Comparison of ENCODE assay signal across 1 cellular context in the genomic region with DNA sequence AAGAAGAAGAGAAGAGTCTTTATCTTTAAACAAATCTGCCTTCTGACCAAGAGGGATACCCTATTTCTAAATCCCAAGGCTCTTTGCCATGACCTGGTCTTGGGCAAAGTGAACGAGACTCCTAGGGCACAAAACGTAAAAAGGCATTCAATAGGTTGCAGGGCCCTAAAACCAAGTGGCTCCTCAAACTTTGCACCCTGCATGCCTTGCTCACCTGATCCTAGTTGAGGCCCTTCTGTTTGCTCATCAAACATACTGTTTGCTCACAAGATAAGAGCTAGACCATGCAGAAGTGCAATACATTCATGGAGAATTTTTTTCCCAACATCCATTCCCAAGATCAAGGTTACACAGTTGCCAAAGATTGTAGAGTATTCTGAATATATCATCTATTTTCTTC.
A peak's percentile ranks its signal among the peaks of the same experiment; 100 is the strongest.
TF ChIP-seq lines count a peak whose summit lies in the region.

No MANE protein-coding gene starts in this region.

TF ChIP-seq in HepG2, 621 proteins besides CTCF, POLR2A, EP300 and RAD21 (continued from another document and continues in another):
- TF ChIP-seq, protein P1, sequence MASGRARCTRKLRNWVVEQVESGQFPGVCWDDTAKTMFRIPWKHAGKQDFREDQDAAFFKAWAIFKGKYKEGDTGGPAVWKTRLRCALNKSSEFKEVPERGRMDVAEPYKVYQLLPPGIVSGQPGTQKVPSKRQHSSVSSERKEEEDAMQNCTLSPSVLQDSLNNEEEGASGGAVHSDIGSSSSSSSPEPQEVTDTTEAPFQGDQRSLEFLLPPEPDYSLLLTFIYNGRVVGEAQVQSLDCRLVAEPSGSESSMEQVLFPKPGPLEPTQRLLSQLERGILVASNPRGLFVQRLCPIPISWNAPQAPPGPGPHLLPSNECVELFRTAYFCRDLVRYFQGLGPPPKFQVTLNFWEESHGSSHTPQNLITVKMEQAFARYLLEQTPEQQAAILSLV (CRISPR knock-in tag; IDR thresholded peaks at IDR 0.05; ENCODE audit: borderline replicate concordance): no peak
- TF ChIP-seq, protein P2, sequence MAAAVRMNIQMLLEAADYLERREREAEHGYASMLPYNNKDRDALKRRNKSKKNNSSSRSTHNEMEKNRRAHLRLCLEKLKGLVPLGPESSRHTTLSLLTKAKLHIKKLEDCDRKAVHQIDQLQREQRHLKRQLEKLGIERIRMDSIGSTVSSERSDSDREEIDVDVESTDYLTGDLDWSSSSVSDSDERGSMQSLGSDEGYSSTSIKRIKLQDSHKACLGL (CRISPR knock-in tag; IDR thresholded peaks at IDR 0.05): no peak
- TF ChIP-seq, protein P3, sequence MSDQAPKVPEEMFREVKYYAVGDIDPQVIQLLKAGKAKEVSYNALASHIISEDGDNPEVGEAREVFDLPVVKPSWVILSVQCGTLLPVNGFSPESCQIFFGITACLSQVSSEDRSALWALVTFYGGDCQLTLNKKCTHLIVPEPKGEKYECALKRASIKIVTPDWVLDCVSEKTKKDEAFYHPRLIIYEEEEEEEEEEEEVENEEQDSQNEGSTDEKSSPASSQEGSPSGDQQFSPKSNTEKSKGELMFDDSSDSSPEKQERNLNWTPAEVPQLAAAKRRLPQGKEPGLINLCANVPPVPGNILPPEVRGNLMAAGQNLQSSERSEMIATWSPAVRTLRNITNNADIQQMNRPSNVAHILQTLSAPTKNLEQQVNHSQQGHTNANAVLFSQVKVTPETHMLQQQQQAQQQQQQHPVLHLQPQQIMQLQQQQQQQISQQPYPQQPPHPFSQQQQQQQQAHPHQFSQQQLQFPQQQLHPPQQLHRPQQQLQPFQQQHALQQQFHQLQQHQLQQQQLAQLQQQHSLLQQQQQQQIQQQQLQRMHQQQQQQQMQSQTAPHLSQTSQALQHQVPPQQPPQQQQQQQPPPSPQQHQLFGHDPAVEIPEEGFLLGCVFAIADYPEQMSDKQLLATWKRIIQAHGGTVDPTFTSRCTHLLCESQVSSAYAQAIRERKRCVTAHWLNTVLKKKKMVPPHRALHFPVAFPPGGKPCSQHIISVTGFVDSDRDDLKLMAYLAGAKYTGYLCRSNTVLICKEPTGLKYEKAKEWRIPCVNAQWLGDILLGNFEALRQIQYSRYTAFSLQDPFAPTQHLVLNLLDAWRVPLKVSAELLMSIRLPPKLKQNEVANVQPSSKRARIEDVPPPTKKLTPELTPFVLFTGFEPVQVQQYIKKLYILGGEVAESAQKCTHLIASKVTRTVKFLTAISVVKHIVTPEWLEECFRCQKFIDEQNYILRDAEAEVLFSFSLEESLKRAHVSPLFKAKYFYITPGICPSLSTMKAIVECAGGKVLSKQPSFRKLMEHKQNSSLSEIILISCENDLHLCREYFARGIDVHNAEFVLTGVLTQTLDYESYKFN (CRISPR knock-in tag; conservative IDR thresholded peaks at IDR 0.05): peak; percentile 100
- TF ChIP-seq NFRKB (IDR thresholded peaks at IDR 0.05): no peak
- TF ChIP-seq ZNF766 (CRISPR knock-in tag; IDR thresholded peaks at IDR 0.05; ENCODE audit: borderline replicate concordance): no peak
- TF ChIP-seq, protein P4, sequence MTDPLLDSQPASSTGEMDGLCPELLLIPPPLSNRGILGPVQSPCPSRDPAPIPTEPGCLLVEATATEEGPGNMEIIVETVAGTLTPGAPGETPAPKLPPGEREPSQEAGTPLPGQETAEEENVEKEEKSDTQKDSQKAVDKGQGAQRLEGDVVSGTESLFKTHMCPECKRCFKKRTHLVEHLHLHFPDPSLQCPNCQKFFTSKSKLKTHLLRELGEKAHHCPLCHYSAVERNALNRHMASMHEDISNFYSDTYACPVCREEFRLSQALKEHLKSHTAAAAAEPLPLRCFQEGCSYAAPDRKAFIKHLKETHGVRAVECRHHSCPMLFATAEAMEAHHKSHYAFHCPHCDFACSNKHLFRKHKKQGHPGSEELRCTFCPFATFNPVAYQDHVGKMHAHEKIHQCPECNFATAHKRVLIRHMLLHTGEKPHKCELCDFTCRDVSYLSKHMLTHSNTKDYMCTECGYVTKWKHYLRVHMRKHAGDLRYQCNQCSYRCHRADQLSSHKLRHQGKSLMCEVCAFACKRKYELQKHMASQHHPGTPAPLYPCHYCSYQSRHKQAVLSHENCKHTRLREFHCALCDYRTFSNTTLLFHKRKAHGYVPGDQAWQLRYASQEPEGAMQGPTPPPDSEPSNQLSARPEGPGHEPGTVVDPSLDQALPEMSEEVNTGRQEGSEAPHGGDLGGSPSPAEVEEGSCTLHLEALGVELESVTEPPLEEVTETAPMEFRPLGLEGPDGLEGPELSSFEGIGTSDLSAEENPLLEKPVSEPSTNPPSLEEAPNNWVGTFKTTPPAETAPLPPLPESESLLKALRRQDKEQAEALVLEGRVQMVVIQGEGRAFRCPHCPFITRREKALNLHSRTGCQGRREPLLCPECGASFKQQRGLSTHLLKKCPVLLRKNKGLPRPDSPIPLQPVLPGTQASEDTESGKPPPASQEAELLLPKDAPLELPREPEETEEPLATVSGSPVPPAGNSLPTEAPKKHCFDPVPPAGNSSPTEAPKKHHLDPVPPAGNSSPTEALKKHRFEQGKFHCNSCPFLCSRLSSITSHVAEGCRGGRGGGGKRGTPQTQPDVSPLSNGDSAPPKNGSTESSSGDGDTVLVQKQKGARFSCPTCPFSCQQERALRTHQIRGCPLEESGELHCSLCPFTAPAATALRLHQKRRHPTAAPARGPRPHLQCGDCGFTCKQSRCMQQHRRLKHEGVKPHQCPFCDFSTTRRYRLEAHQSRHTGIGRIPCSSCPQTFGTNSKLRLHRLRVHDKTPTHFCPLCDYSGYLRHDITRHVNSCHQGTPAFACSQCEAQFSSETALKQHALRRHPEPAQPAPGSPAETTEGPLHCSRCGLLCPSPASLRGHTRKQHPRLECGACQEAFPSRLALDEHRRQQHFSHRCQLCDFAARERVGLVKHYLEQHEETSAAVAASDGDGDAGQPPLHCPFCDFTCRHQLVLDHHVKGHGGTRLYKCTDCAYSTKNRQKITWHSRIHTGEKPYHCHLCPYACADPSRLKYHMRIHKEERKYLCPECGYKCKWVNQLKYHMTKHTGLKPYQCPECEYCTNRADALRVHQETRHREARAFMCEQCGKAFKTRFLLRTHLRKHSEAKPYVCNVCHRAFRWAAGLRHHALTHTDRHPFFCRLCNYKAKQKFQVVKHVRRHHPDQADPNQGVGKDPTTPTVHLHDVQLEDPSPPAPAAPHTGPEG (CRISPR knock-in tag; IDR thresholded peaks at IDR 0.05): no peak
- no peak for TF ChIP-seq MAZ (IDR thresholded peaks at IDR 0.05; ENCODE audit: borderline replicate concordance, low read depth, low read length)
- TF ChIP-seq MAZ (CRISPR knock-in tag; IDR thresholded peaks at IDR 0.05; ENCODE audit: low read depth): no peak
- TF ChIP-seq, protein P5, sequence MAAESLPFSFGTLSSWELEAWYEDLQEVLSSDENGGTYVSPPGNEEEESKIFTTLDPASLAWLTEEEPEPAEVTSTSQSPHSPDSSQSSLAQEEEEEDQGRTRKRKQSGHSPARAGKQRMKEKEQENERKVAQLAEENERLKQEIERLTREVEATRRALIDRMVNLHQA (CRISPR knock-in tag; IDR thresholded peaks at IDR 0.05): no peak
- TF ChIP-seq KMT2B (CRISPR knock-in tag; IDR thresholded peaks at IDR 0.05): peak; percentile 50; the same call in 1 of the 2 replicates
- TF ChIP-seq ZNF451 (CRISPR knock-in tag; IDR thresholded peaks at IDR 0.05): no peak
- TF ChIP-seq ZNF263 (CRISPR knock-in tag; IDR thresholded peaks at IDR 0.05): no peak
- TF ChIP-seq ZNF224 (CRISPR knock-in tag; IDR thresholded peaks at IDR 0.05): no peak
- TF ChIP-seq, protein P6, sequence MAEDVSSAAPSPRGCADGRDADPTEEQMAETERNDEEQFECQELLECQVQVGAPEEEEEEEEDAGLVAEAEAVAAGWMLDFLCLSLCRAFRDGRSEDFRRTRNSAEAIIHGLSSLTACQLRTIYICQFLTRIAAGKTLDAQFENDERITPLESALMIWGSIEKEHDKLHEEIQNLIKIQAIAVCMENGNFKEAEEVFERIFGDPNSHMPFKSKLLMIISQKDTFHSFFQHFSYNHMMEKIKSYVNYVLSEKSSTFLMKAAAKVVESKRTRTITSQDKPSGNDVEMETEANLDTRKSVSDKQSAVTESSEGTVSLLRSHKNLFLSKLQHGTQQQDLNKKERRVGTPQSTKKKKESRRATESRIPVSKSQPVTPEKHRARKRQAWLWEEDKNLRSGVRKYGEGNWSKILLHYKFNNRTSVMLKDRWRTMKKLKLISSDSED (CRISPR knock-in tag; IDR thresholded peaks at IDR 0.05): no peak
- TF ChIP-seq ZNF749 (CRISPR knock-in tag; IDR thresholded peaks at IDR 0.05; ENCODE audit: borderline replicate concordance): 0 out of 2 replicates have a peak, but pooled peaks have one; percentile 47
- peak; percentile 99 for TF ChIP-seq HMG20A (CRISPR knock-in tag; IDR thresholded peaks at IDR 0.05; ENCODE audit: borderline replicate concordance)
- TF ChIP-seq, protein P7, sequence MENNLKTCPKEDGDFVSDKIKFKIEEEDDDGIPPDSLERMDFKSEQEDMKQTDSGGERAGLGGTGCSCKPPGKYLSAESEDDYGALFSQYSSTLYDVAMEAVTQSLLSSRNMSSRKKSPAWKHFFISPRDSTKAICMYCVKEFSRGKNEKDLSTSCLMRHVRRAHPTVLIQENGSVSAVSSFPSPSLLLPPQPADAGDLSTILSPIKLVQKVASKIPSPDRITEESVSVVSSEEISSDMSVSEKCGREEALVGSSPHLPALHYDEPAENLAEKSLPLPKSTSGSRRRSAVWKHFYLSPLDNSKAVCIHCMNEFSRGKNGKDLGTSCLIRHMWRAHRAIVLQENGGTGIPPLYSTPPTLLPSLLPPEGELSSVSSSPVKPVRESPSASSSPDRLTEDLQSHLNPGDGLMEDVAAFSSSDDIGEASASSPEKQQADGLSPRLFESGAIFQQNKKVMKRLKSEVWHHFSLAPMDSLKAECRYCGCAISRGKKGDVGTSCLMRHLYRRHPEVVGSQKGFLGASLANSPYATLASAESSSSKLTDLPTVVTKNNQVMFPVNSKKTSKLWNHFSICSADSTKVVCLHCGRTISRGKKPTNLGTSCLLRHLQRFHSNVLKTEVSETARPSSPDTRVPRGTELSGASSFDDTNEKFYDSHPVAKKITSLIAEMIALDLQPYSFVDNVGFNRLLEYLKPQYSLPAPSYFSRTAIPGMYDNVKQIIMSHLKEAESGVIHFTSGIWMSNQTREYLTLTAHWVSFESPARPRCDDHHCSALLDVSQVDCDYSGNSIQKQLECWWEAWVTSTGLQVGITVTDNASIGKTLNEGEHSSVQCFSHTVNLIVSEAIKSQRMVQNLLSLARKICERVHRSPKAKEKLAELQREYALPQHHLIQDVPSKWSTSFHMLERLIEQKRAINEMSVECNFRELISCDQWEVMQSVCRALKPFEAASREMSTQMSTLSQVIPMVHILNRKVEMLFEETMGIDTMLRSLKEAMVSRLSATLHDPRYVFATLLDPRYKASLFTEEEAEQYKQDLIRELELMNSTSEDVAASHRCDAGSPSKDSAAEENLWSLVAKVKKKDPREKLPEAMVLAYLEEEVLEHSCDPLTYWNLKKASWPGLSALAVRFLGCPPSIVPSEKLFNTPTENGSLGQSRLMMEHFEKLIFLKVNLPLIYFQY (CRISPR knock-in tag; IDR thresholded peaks at IDR 0.05; ENCODE audit: borderline replicate concordance): peak; percentile 32; the same call in 1 of the 2 replicates
- no peak for TF ChIP-seq ZNF557 (CRISPR knock-in tag; IDR thresholded peaks at IDR 0.05)
- TF ChIP-seq YEATS2 (CRISPR knock-in tag; IDR thresholded peaks at IDR 0.05; ENCODE audit: borderline replicate concordance): 0 out of 2 replicates have a peak, but pooled peaks have one; percentile 24
- TF ChIP-seq, protein P8, sequence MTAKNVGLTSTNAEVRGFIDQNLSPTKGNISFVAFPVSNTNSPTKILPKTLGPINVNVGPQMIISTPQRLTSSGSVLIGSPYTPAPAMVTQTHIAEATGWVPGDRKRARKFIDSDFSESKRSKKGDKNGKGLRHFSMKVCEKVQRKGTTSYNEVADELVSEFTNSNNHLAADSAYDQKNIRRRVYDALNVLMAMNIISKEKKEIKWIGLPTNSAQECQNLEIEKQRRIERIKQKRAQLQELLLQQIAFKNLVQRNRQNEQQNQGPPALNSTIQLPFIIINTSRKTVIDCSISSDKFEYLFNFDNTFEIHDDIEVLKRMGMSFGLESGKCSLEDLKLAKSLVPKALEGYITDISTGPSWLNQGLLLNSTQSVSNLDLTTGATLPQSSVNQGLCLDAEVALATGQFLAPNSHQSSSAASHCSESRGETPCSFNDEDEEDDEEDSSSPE (CRISPR knock-in tag; IDR thresholded peaks at IDR 0.05): peak; percentile 56; the same call in 1 of the 2 replicates
- TF ChIP-seq, protein P9, sequence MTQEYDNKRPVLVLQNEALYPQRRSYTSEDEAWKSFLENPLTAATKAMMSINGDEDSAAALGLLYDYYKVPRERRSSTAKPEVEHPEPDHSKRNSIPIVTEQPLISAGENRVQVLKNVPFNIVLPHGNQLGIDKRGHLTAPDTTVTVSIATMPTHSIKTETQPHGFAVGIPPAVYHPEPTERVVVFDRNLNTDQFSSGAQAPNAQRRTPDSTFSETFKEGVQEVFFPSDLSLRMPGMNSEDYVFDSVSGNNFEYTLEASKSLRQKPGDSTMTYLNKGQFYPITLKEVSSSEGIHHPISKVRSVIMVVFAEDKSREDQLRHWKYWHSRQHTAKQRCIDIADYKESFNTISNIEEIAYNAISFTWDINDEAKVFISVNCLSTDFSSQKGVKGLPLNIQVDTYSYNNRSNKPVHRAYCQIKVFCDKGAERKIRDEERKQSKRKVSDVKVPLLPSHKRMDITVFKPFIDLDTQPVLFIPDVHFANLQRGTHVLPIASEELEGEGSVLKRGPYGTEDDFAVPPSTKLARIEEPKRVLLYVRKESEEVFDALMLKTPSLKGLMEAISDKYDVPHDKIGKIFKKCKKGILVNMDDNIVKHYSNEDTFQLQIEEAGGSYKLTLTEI (CRISPR knock-in tag; conservative IDR thresholded peaks at IDR 0.05): no peak
- 0 out of 2 replicates have a peak, but pooled peaks have one; percentile 32 for TF ChIP-seq ZNF160 (CRISPR knock-in tag; IDR thresholded peaks at IDR 0.05)
- no peak for TF ChIP-seq HES4 (CRISPR knock-in tag; IDR thresholded peaks at IDR 0.05; ENCODE audit: borderline replicate concordance)
- TF ChIP-seq SIN3A (IDR thresholded peaks at IDR 0.05; ENCODE audit: borderline replicate concordance, low read depth, low read length): no peak
- TF ChIP-seq, protein P10, sequence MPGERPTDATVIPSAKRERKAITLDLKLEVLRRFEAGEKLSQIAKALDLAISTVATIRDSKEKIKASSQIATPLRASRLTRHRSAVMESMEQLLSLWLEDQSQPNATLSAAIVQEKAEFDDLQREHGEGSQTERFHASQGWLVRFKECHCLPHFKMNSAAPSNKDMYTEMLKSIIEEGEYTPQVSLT (CRISPR knock-in tag; IDR thresholded peaks at IDR 0.05; ENCODE audit: borderline replicate concordance, low read depth): no peak
- peak; percentile 99 for TF ChIP-seq HNF4G (IDR thresholded peaks at IDR 0.05; ENCODE audit: borderline replicate concordance, low read depth, low read length)
- TF ChIP-seq HNF4G (CRISPR knock-in tag; IDR thresholded peaks at IDR 0.05; ENCODE audit: borderline replicate concordance, low read depth): peak; percentile 95; the same call in 1 of the 2 replicates
- peak; percentile 88 for TF ChIP-seq GFI1 (CRISPR knock-in tag; IDR thresholded peaks at IDR 0.05; ENCODE audit: borderline replicate concordance)
